Comparison of ENCODE assay signal across 26 cellular contexts in the genomic region with DNA sequence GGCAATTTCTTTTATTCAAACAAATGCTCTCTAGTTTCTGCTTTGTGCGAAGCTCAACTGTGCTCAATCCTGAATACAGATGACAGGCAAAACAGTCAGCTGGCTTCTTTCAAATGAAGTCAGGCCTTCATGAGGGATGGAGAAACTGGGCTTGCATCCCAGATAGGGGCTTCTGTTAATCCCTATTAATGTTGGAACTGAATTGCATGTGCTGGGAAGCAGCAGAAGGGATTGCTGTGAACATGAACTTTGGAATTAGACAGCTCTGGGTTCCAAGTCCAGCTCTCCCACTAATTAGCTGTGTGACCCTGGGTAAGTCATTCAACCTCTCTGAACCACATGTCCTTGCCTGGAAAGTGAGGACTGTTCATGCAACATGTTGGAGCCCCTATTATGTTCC. TPM values are rescaled to one million over a fixed set of nuclear protein-coding genes. Genes with fewer than 3 reads are reported as not detected.
DNase-seq lines count a peak whose midpoint lies in the region; ATAC-seq, FAIRE-seq and TF ChIP-seq lines count a peak whose summit lies in the region.
"Had no signal": no experiment of that assay in that cellular context is flagged by ENCODE, and none has a peak within 500 bp of the region (broad histone marks: within the 10 kb centered on the region; RNA-seq: fewer than 3 reads in every experiment).

No MANE protein-coding gene starts in this region.

- TF ChIP-seq POLR2A in K562 (conservative IDR thresholded peaks at IDR 0.05): no peak
- no peak for TF ChIP-seq POLR2A in sigmoid colon (IDR thresholded peaks at IDR 0.05)

- no peak overlapping the region for H3K9ac ChIP-seq in K562 (ENCODE audit: insufficient read depth in 1 of 2, low read depth in 2 of 2, low read length in 2 of 2)

- H3K4me1 ChIP-seq in K562 (replicated peaks in 1 of 2; ENCODE audit: control insufficient read depth in 2 of 2, insufficient read depth in 2 of 2, low read length in 2 of 2) (no peaks in the 10 kb centered on the region), hepatocyte (ENCODE audit: insufficient read depth) (peaks cover 2% of the 10 kb centered on the region), sigmoid colon (peaks cover 0 to 28% (median 25%) of the 10 kb centered on the region in 4 donors)
- H3K4me1 ChIP-seq: pancreas had no signal

- TF ChIP-seq RAD21 in K562 (CRISPR knock-in tag; conservative IDR thresholded peaks at IDR 0.05 in 1 of 2, IDR thresholded peaks at IDR 0.05 in 1 of 2): no peak

- WGBS in K562 (ENCODE audit: insufficient coverage, low coverage, missing lambda C conversion rate): 100% methylated on average over 1 of the region's 1 CpG
- 70% methylated on average over 1 of the region's 1 CpG for WGBS in hepatocyte (ENCODE audit: low lambda C conversion rate, missing lambda C conversion rate)
- 78 to 81% methylated on average over 1 of the region's 1 CpG for WGBS in sigmoid colon, 2 donors

- DNase-seq in DMS 273 (lab: John Stamatoyannopoulos, UW; ENCODE audit: unreplicated experiment) (peak; percentile 34), DMS 273 treated with DMSO at 0.1 percent for 48 hours (lab: John Stamatoyannopoulos, UW) (no peak), K562 (ENCODE audit: extremely low read depth in 1 of 4, low spot score in 3 of 4) (no peak), hepatocyte (ENCODE audit: low spot score) (peak; percentile 50), sigmoid colon (peak; percentile 24), NCI-H2227 (lab: John Stamatoyannopoulos, UW; ENCODE audit: unreplicated experiment) (no peak), nephron progenitor cell (no peak)
- DNase-seq: activated CD4-positive, alpha-beta T cell treated with anti-CD3 and anti-CD28 coated beads, Interleukin-2, amount 10 ng/mL, durations not matched to agents 24 days and 14 days; activated CD8-positive, alpha-beta memory T cell treated with anti-CD3 and anti-CD28 coated beads, Interleukin-2, amount 50 U/mL, for 48 hours; activated effector memory CD4-positive, alpha-beta T cell treated with anti-CD3 and anti-CD28 coated beads, Interleukin-2, amount 50 U/mL, for 16 hours; amniotic stem cell; Calu3; effector CD8-positive, alpha-beta T cell; kidney glomerular epithelial cell; NCI-H1930; NCI-H526; SW 1271 had no signal

- H3K36me3 Mint-ChIP-seq in nephron progenitor cell (ENCODE audit: low read depth): no peaks in the 10 kb centered on the region

- peaks cover 2% of the 10 kb centered on the region for H3K9me3 Mint-ChIP-seq in nephron progenitor cell
- H3K9me3 Mint-ChIP-seq: central memory CD8-positive, alpha-beta T cell had no signal

- H3K27ac ChIP-seq in K562 (ENCODE audit: extremely low read depth, low read depth, low read length): no peak overlapping the region
- no peak overlapping the region for H3K27ac ChIP-seq in hepatocyte
- peak overlapping the region; percentile 59 to 77 (median 64) for H3K27ac ChIP-seq in sigmoid colon
- H3K27ac ChIP-seq: 22Rv1, HL-60, pancreas, thoracic aorta had no signal

- H3K36me3 ChIP-seq in K562 (ENCODE audit: control insufficient read depth, insufficient read depth, low read length) (0 out of 3 replicates have a peak, but pooled peaks cover 2% of the 10 kb centered on the region), hepatocyte (replicated peaks; ENCODE audit: insufficient read depth, low read depth) (no peaks in the 10 kb centered on the region), sigmoid colon (no peaks in the 10 kb centered on the region)
- H3K36me3 ChIP-seq: pancreas, thoracic aorta had no signal

- H3K4me3 ChIP-seq in K562: no peak overlapping the region
- no peak overlapping the region for H3K4me3 ChIP-seq in hepatocyte
- no peak overlapping the region for H3K4me3 ChIP-seq in sigmoid colon
- H3K4me3 ChIP-seq: pancreas, thoracic aorta had no signal

- H3K4me2 ChIP-seq in K562 (ENCODE audit: insufficient read depth, low read length): no peak overlapping the region
- H3K4me2 ChIP-seq in hepatocyte: no peak overlapping the region

- H3K4me1 Mint-ChIP-seq in nephron progenitor cell: peaks cover 4% of the 10 kb centered on the region
- H3K4me1 Mint-ChIP-seq: activated CD4-positive, alpha-beta T cell treated with anti-CD3 and anti-CD28 coated beads, Interleukin-2, amount 10 ng/mL, durations not matched to agents 24 days and 14 days; central memory CD8-positive, alpha-beta T cell had no signal

- H2AFZ ChIP-seq in K562 (ENCODE audit: low read depth, low read length): no peak overlapping the region
- no peak overlapping the region for H2AFZ ChIP-seq in hepatocyte

- peaks cover 2% of the 10 kb centered on the region for H3K27me3 Mint-ChIP-seq in nephron progenitor cell (ENCODE audit: low read depth, poor library complexity)
- H3K27me3 Mint-ChIP-seq: central memory CD8-positive, alpha-beta T cell had no signal

- no peak for ATAC-seq in K562
- ATAC-seq in GM19023 (IDR thresholded peaks at IDR 0.05; ENCODE audit: unreplicated experiment): no peak
- ATAC-seq: HCT116, Panc1 had no signal

- H4K20me1 ChIP-seq in K562 (replicated peaks; ENCODE audit: control insufficient read depth, insufficient read depth, low read length) (no peaks in the 10 kb centered on the region), hepatocyte (ENCODE audit: insufficient read depth, poor library complexity, severe bottlenecking) (no peaks in the 10 kb centered on the region)

- intact Hi-C loops in K562 (cut with micrococcal nuclease): no loop called here
- intact Hi-C loops in sigmoid colon (cut with DNase I): no loop called here

- no peaks in the 10 kb centered on the region for H3K9me2 ChIP-seq in hepatocyte (replicated peaks; ENCODE audit: insufficient read depth)

- POLR2A ChIA-PET in K562 (lab: Yijun Ruan, JAX): interaction anchor here (0.6 to 1.3 kb wide), 5 partner anchors 9 to 143 kb away, joined by 3 read pairs; no protein-coding TSS in a partner anchor

- no peak for FAIRE-seq in K562 (lab: Jason Lieb, UNC)
- FAIRE-seq: pancreas, TTC549 had no signal

- no peak overlapping the region for H3K27ac Mint-ChIP-seq in nephron progenitor cell
- H3K27ac Mint-ChIP-seq: activated CD4-positive, alpha-beta T cell treated with anti-CD3 and anti-CD28 coated beads, Interleukin-2, amount 10 ng/mL, durations not matched to agents 24 days and 14 days had no signal

- CTCF ChIA-PET in K562 (lab: Yijun Ruan, JAX; ENCODE audit: low intra/inter-chr PET ratio): no interaction called here

- H3K9me1 ChIP-seq in K562 (ENCODE audit: control insufficient read depth, insufficient read depth, low read length): no peaks in the 10 kb centered on the region

- H3K79me2 ChIP-seq in K562 (ENCODE audit: control insufficient read depth, insufficient read depth, low read length) (no peaks in the 10 kb centered on the region), hepatocyte (no peaks in the 10 kb centered on the region)

- no TSS peak for BruUV-seq in K562 (replicated peaks; lab: Mats Ljungman, UMichigan)

- in situ Hi-C loops in K562 (cut with MboI): no loop called here

- TF ChIP-seq EP300 in K562 (IDR thresholded peaks at IDR 0.05; ENCODE audit: low read length) (no peak), sigmoid colon (IDR thresholded peaks at IDR 0.05) (no peak)

- H3K4me3 Mint-ChIP-seq in nephron progenitor cell: no peak overlapping the region
- H3K4me3 Mint-ChIP-seq: activated CD4-positive, alpha-beta T cell treated with anti-CD3 and anti-CD28 coated beads, Interleukin-2, amount 10 ng/mL, durations not matched to agents 24 days and 14 days; central memory CD8-positive, alpha-beta T cell had no signal

- no peaks in the 10 kb centered on the region for H3K9me3 ChIP-seq in K562 (replicated peaks; ENCODE audit: control insufficient read depth, insufficient read depth, low read depth, low read length)
- H3K9me3 ChIP-seq in hepatocyte (ENCODE audit: low read depth): no peaks in the 10 kb centered on the region
- H3K9me3 ChIP-seq in sigmoid colon: no peaks in the 10 kb centered on the region
- H3K9me3 ChIP-seq: pancreas, thoracic aorta had no signal

- no peak for TF ChIP-seq CTCF in K562 (IDR thresholded peaks at IDR 0.05 in 2 of 3, conservative IDR thresholded peaks at IDR 0.05 in 1 of 3; ENCODE audit: insufficient read depth in 2 of 3, low read depth in 1 of 3, low read length in 3 of 3)
- TF ChIP-seq CTCF in hepatocyte (IDR thresholded peaks at IDR 0.05; ENCODE audit: poor library complexity): no peak
- TF ChIP-seq CTCF in sigmoid colon (IDR thresholded peaks at IDR 0.05): no peak
- TF ChIP-seq CTCF in nephron progenitor cell (IDR thresholded peaks at IDR 0.05): no peak

- H3K27me3 ChIP-seq in K562 (ENCODE audit: control insufficient read depth in 2 of 2, insufficient read depth in 2 of 2, low read length in 2 of 2) (no peaks in the 10 kb centered on the region), hepatocyte (no peaks in the 10 kb centered on the region), sigmoid colon (no peaks in the 10 kb centered on the region)
- H3K27me3 ChIP-seq: pancreas had no signal

TF ChIP-seq in K562, 482 proteins besides CTCF, POLR2A, EP300 and RAD21:
- no peak for TF ChIP-seq MED1 (CRISPR knock-in tag; IDR thresholded peaks at IDR 0.05; ENCODE audit: borderline replicate concordance)
- peak; percentile 32; the same call in 1 of the 2 replicates for TF ChIP-seq BCOR (IDR thresholded peaks at IDR 0.05)
- peak; percentile 40 for TF ChIP-seq ZFP36 (IDR thresholded peaks at IDR 0.05; ENCODE audit: low read depth, low read length, partially characterized antibody)
- no peak for TF ChIP-seq GABPB2 (CRISPR knock-in tag; conservative IDR thresholded peaks at IDR 0.05)
- TF ChIP-seq RBM25 (IDR thresholded peaks at IDR 0.05; ENCODE audit: low read depth, low read length, severe bottlenecking): peak; percentile 77

RNA-seq across cellular contexts. Expression of gene CORO1C, which starts 21.1 kb away (rescaled TPM):
- 275 and 365 TPM in 2 replicates for total RNA-seq in K562 (2011; cell fraction: chromatin; rRNA removed; ENCODE audit: low replicate concordance)
- total RNA-seq in K562 (2011; cell fraction: nucleolus; rRNA removed): 109 and 134 TPM in 2 replicates
- 215 and 268 TPM in 2 replicates for total RNA-seq in K562 (2011; cell fraction: nucleoplasm; rRNA removed)
- 118 and 123 TPM in 2 replicates for total RNA-seq in K562 (2014; rRNA removed)
- 154 and 166 TPM in 2 replicates for total RNA-seq in K562 (2014; rRNA removed; fragmentation: Illumina TruSeq; extraction: Trizol)
- 141 and 147 TPM in 2 replicates for total RNA-seq in K562 (2015; rRNA removed; fragmentation: Illumina TruSeq; extraction: Trizol)
- 206 TPM in 2 replicates for total RNA-seq in K562 (2021)
- polyA plus RNA-seq in K562 (2011; rRNA removed): 265 and 280 TPM in 2 replicates
- 140 and 201 TPM in 2 replicates for polyA plus RNA-seq in K562 (2011; cell fraction: cytosol; rRNA removed)
- polyA plus RNA-seq in K562 (2011; cell fraction: nucleus; rRNA removed): 132 and 151 TPM in 2 replicates
- polyA plus RNA-seq in K562 (2012): 106 and 126 TPM in 2 replicates
- polyA plus RNA-seq in K562 (2014; fragmentation: Illumina TruSeq; extraction: Trizol): 142 and 159 TPM in 2 replicates
- 10 to 100 TPM; 55.2 to 68.6 TPM for polyA plus RNA-seq in K562 (2014; fragmentation: Nextera tagmentation; extraction: Ambion mirVana)
- polyA plus RNA-seq in K562 (2014; rRNA removed): 125 and 150 TPM in 2 replicates
- polyA minus RNA-seq in K562 (2011; rRNA and poly(A)+ RNA removed): 667 and 775 TPM in 2 replicates
- polyA minus RNA-seq in K562 (2011; cell fraction: cytosol; rRNA and poly(A)+ RNA removed): 210 and 245 TPM in 2 replicates
- 85.0 and 160 TPM in 2 replicates for polyA minus RNA-seq in K562 (2011; cell fraction: nucleus; rRNA and poly(A)+ RNA removed)
- 109 and 137 TPM in 2 replicates for total RNA-seq in hepatocyte
- polyA plus RNA-seq in hepatocyte: 76.5 and 110 TPM in 2 replicates
- total RNA-seq in sigmoid colon: 100 to 1,000 TPM; 247 to 569 (median 360) TPM
- polyA plus RNA-seq in sigmoid colon: 10 to 100 TPM; 38.4 to 50.2 (median 49.2) TPM

Comparison
In these comparisons a context has a peak if more than half of its experiments do, and no peak if none do; other contexts are left out.
1. DNase-seq: peak in DMS 273 (single experiment), hepatocyte (single experiment) and sigmoid colon (single experiment); none in DMS 273 treated with DMSO at 0.1 percent for 48 hours (single experiment), K562 (0 of 4), NCI-H2227 (single experiment) and nephron progenitor cell (single experiment).
2. H3K27ac ChIP-seq: peak in sigmoid colon (4 of 4); none in K562 (single experiment) and hepatocyte (single experiment).